ENCODE assay signal across 22 cellular contexts in the genomic region with DNA sequence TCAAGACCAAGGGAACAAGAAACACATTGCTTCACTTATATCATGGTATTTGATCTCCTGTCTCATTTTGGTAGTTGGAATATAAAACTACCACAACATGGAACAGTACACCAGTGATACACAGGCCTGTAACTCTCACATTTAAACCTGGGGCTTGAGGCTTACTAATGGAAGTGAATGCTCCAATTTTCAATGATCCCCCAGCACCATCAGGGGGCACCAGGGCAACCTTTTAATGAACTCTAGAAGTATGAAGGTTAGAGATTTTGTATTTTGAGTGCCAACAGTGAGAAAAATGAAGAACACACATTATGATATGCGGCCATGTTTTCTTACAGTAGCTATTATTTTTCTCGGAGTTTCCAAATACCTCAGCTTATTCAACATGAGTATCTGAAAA.
"Had no signal": no experiment of that assay in that cellular context is flagged by ENCODE, and none has a peak within 500 bp of the region (broad histone marks: within the 10 kb centered on the region; RNA-seq: fewer than 3 reads in every experiment).

No MANE protein-coding gene starts in this region.

- H3K9me3 ChIP-seq: adrenal gland, esophagus squamous epithelium, tibial artery, uterus had no signal

- ATAC-seq: natural killer cell treated with Interleukin-12 subunit alpha and Interleukin-12 subunit beta and Interleukin-15 and Interleukin-18, amount 100 ng/mL, for 72 hours; stimulated activated naive B cell treated with anti-CD40 and anti-IgM and Interleukin-4, amounts not matched to agents 10 μg/mL and 1 μg/mL and 100 μg/mL, for 72 hours had no signal

- H3K4me3 Mint-ChIP-seq: natural killer cell treated with Interleukin-12 subunit alpha and Interleukin-12 subunit beta and Interleukin-15 and Interleukin-18, amount 100 ng/mL, for 72 hours; stimulated activated naive B cell treated with anti-CD40 and anti-IgM and Interleukin-4, amounts not matched to agents 10 μg/mL and 1 μg/mL and 100 μg/mL, for 72 hours had no signal

- DNase-seq: activated CD4-positive, alpha-beta T cell treated with anti-CD3 and anti-CD28 coated beads for 1 hour; activated CD4-positive, alpha-beta T cell treated with anti-CD3 and anti-CD28 coated beads, Interleukin-2, amount 50 U/mL, for 4 hours; activated naive CD4-positive, alpha-beta T cell treated with anti-CD3 and anti-CD28 coated beads, Interleukin-2, amount 50 U/mL, for 16 hours; activated T-cell treated with anti-CD3 and anti-CD28 coated beads, Interleukin-2, amount 50 U/mL, for 1 hour; adrenal gland; esophagus squamous epithelium; hypothalamus; kidney glomerular epithelial cell; mesenchymal stem cell; nucleus accumbens; posterior cingulate gyrus; retina; stimulated activated CD4-positive, alpha-beta T cell treated with anti-CD3 and anti-CD28 coated beads, Interleukin-15, amount 100 ng/mL, for 24 hours; stimulated activated CD4-positive, alpha-beta T cell treated with anti-CD3 and anti-CD28 coated beads, Interleukin-4, amount 100 ng/mL, for 1 hour; stimulated activated naive B cell treated with anti-CD40 and anti-IgM and Interleukin-4, amounts not matched to agents 10 μg/mL and 1 μg/mL and 100 μg/mL, for 72 hours; T-helper 9 cell; tibial artery; uterus had no signal

- H3K36me3 ChIP-seq: adrenal gland, cardiac muscle cell, esophagus squamous epithelium, tibial artery, uterus had no signal

- H3K27ac Mint-ChIP-seq: activated T-helper 2 cell treated with anti-CD3 and anti-CD28 coated beads, Interferon-gamma antibody, Interleukin-2, Interleukin-4, amounts not matched to agents 10 μg/mL and 5 μg/mL and 100 μg/mL, durations not matched to agents 14 hours and 24 hours and 36 hours; natural killer cell treated with Interleukin-12 subunit alpha and Interleukin-12 subunit beta and Interleukin-15 and Interleukin-18, amount 100 ng/mL, for 72 hours; stimulated activated naive B cell treated with anti-CD40 and anti-IgM and Interleukin-4, amounts not matched to agents 10 μg/mL and 1 μg/mL and 100 μg/mL, for 72 hours had no signal

- H3K9me3 Mint-ChIP-seq: activated T-helper 2 cell treated with anti-CD3 and anti-CD28 coated beads, Interferon-gamma antibody, Interleukin-2, Interleukin-4, amounts not matched to agents 10 μg/mL and 5 μg/mL and 100 μg/mL, durations not matched to agents 14 hours and 24 hours and 36 hours; natural killer cell treated with Interleukin-12 subunit alpha and Interleukin-12 subunit beta and Interleukin-15 and Interleukin-18, amount 100 ng/mL, for 72 hours; stimulated activated naive B cell treated with anti-CD40 and anti-IgM and Interleukin-4, amounts not matched to agents 10 μg/mL and 1 μg/mL and 100 μg/mL, for 72 hours had no signal

- H3K4me3 ChIP-seq: adrenal gland, cardiac muscle cell, esophagus squamous epithelium, skin epidermis, tibial artery, uterus had no signal

- H3K4me1 ChIP-seq: adrenal gland, esophagus squamous epithelium, tibial artery, uterus had no signal

- H3K4me1 Mint-ChIP-seq: stimulated activated naive B cell treated with anti-CD40 and anti-IgM and Interleukin-4, amounts not matched to agents 10 μg/mL and 1 μg/mL and 100 μg/mL, for 72 hours had no signal

- H3K36me3 Mint-ChIP-seq: natural killer cell treated with Interleukin-12 subunit alpha and Interleukin-12 subunit beta and Interleukin-15 and Interleukin-18, amount 100 ng/mL, for 72 hours; stimulated activated naive B cell treated with anti-CD40 and anti-IgM and Interleukin-4, amounts not matched to agents 10 μg/mL and 1 μg/mL and 100 μg/mL, for 72 hours had no signal

- H3K27me3 ChIP-seq: adrenal gland, cardiac muscle cell, esophagus squamous epithelium, tibial artery, uterus had no signal

- H3K27ac ChIP-seq: adrenal gland, cardiac muscle cell, esophagus squamous epithelium, skin epidermis, tibial artery, uterus had no signal
